In the genomic region with DNA sequence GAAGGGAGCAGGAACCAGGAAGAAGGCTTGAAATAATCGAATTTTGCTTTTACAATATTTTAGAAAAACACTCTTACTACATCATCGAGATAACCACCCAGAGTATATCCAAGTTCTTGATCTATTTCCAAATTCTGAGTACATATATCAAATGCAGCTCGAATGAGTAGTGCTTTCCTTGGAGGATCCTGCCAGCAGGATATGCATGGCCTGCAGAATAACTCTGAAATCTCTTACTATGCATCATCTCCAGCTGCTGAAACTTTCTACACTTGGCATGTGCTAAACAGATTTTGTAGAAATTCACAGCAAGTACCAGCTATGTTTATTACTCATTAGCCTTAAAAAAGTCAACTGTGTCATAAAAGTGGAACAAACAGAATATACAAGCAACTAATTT, we compare ENCODE assay signal across 14 cellular contexts. TPM values are rescaled to one million over a fixed set of nuclear protein-coding genes. Genes with fewer than 3 reads are reported as not detected.
DNase-seq lines count a peak whose midpoint lies in the region; TF ChIP-seq lines count a peak whose summit lies in the region.
"Had no signal": no experiment of that assay in that cellular context is flagged by ENCODE, and none has a peak within 500 bp of the region (broad histone marks: within the 10 kb centered on the region; RNA-seq: fewer than 3 reads in every experiment).

No MANE protein-coding gene starts in this region.

- TF ChIP-seq CTCF in AG10803 (conservative IDR thresholded peaks at IDR 0.05; ENCODE audit: low read length) = no peak
- TF ChIP-seq CTCF in OCI-LY1 (IDR thresholded peaks at IDR 0.05; ENCODE audit: low read length) = no peak
- TF ChIP-seq CTCF in coronary artery (IDR thresholded peaks at IDR 0.05) = no peak
- no peak for TF ChIP-seq CTCF in neural progenitor cell (IDR thresholded peaks at IDR 0.05)
- TF ChIP-seq CTCF in Calu3 (IDR thresholded peaks at IDR 0.05; ENCODE audit: unreplicated experiment) = no peak

- H3K27ac ChIP-seq in OCI-LY1 (ENCODE audit: low read depth, low read length, poor library complexity, severe bottlenecking) (peak overlapping the region; percentile 77), coronary artery (peak overlapping the region; percentile 32 to 58), neural progenitor cell (no peak overlapping the region)
- H3K27ac ChIP-seq: gastrocnemius medialis, ovary, suprapubic skin had no signal

- no peaks in the 10 kb centered on the region for H3K79me2 ChIP-seq in OCI-LY1 (ENCODE audit: insufficient read depth, low read length)
- no peaks in the 10 kb centered on the region for H3K79me2 ChIP-seq in neural progenitor cell (ENCODE audit: low read depth)

- peak overlapping the region; percentile 76; the same call in 1 of the 2 replicates for H2AFZ ChIP-seq in OCI-LY1 (ENCODE audit: low read length)
- peak overlapping the region; percentile 71 for H2AFZ ChIP-seq in neural progenitor cell (replicated peaks)

- DNase-seq in AG10803 (ENCODE audit: low read depth) (peak; percentile 88), coronary artery (ENCODE audit: low spot score) (no peak), neural progenitor cell (ENCODE audit: low spot score) (no peak), Calu3 (no peak), OCI-M1 (lab: John Stamatoyannopoulos, UW) (no peak)
- DNase-seq in activated T-helper 1 cell treated with anti-CD3 and anti-CD28 coated beads, Interleukin-12 subunit alpha, Interleukin-12 subunit beta, Interleukin-2, Interleukin-4 antibody, amounts not matched to agents 30 ng/mL and 10 ng/mL and 1 ng/mL, durations not matched to agents 14 hours and 24 hours and 36 hours (ENCODE audit: low spot score) = no peak
- no peak for DNase-seq in activated CD4-positive, alpha-beta memory T cell treated with anti-CD3 and anti-CD28 coated beads, Interleukin-2, amount 10 ng/mL, durations not matched to agents 7 days and 5 days
- DNase-seq: activated CD4-positive, alpha-beta T cell treated with anti-CD3 and anti-CD28 coated beads for 4 hours; activated naive CD8-positive, alpha-beta T cell treated with anti-CD3 and anti-CD28 coated beads, Interleukin-2, amount 10 ng/mL, durations not matched to agents 7 days and 5 days; gastrocnemius medialis had no signal

- H4K20me1 ChIP-seq in OCI-LY1 (ENCODE audit: insufficient read depth, low read length) = no peaks in the 10 kb centered on the region
- H4K20me1 ChIP-seq in neural progenitor cell (ENCODE audit: low read depth) = no peaks in the 10 kb centered on the region

- H3K4me2 ChIP-seq in OCI-LY1 (ENCODE audit: low read length) (peak overlapping the region; percentile 15; the same call in 1 of the 2 replicates), neural progenitor cell (no peak overlapping the region)

- H3K9ac ChIP-seq in OCI-LY1 (ENCODE audit: low read length) (peak overlapping the region; percentile 17; the same call in 1 of the 2 replicates), neural progenitor cell (no peak overlapping the region)

- no peaks in the 10 kb centered on the region for H3K36me3 ChIP-seq in OCI-LY1 (ENCODE audit: insufficient read depth, low read length)
- no peaks in the 10 kb centered on the region for H3K36me3 ChIP-seq in neural progenitor cell
- H3K36me3 ChIP-seq: gastrocnemius medialis, ovary, suprapubic skin had no signal

- POLR2A ChIA-PET in activated CD4-positive, alpha-beta memory T cell treated with anti-CD3 and anti-CD28 coated beads, Interleukin-2, amount 10 ng/mL, durations not matched to agents 7 days and 5 days (lab: Charles Lee) = no interaction called here

- BruUV-seq in Calu3 (replicated peaks; lab: Mats Ljungman, UMichigan) = no TSS peak

- H3K27ac Mint-ChIP-seq in neural progenitor cell (no peak overlapping the region), Calu3 (ENCODE audit: unreplicated experiment) (no peak overlapping the region)
- no peak overlapping the region for H3K27ac Mint-ChIP-seq in activated T-helper 1 cell treated with anti-CD3 and anti-CD28 coated beads, Interleukin-12 subunit alpha, Interleukin-12 subunit beta, Interleukin-2, Interleukin-4 antibody, amounts not matched to agents 30 ng/mL and 10 ng/mL and 1 ng/mL, durations not matched to agents 14 hours and 24 hours and 36 hours
- no peak overlapping the region for H3K27ac Mint-ChIP-seq in activated CD4-positive, alpha-beta memory T cell treated with anti-CD3 and anti-CD28 coated beads, Interleukin-2, amount 10 ng/mL, durations not matched to agents 7 days and 5 days
- H3K27ac Mint-ChIP-seq: activated naive CD8-positive, alpha-beta T cell treated with anti-CD3 and anti-CD28 coated beads, Interleukin-2, amount 10 ng/mL, durations not matched to agents 7 days and 5 days; B cell had no signal

- H3K4me1 Mint-ChIP-seq in neural progenitor cell = peaks cover 4% of the 10 kb centered on the region
- peaks cover 7% of the 10 kb centered on the region for H3K4me1 Mint-ChIP-seq in activated T-helper 1 cell treated with anti-CD3 and anti-CD28 coated beads, Interleukin-12 subunit alpha, Interleukin-12 subunit beta, Interleukin-2, Interleukin-4 antibody, amounts not matched to agents 30 ng/mL and 10 ng/mL and 1 ng/mL, durations not matched to agents 14 hours and 24 hours and 36 hours (ENCODE audit: low read depth)
- peaks cover 32% of the 10 kb centered on the region for H3K4me1 Mint-ChIP-seq in Calu3 (ENCODE audit: low read depth, unreplicated experiment)
- H3K4me1 Mint-ChIP-seq in activated CD4-positive, alpha-beta memory T cell treated with anti-CD3 and anti-CD28 coated beads, Interleukin-2, amount 10 ng/mL, durations not matched to agents 7 days and 5 days = peaks cover 3% of the 10 kb centered on the region
- H3K4me1 Mint-ChIP-seq: activated naive CD8-positive, alpha-beta T cell treated with anti-CD3 and anti-CD28 coated beads, Interleukin-2, amount 10 ng/mL, durations not matched to agents 7 days and 5 days had no signal

- H3K4me3 Mint-ChIP-seq in neural progenitor cell = no peak overlapping the region
- no peak overlapping the region for H3K4me3 Mint-ChIP-seq in activated T-helper 1 cell treated with anti-CD3 and anti-CD28 coated beads, Interleukin-12 subunit alpha, Interleukin-12 subunit beta, Interleukin-2, Interleukin-4 antibody, amounts not matched to agents 30 ng/mL and 10 ng/mL and 1 ng/mL, durations not matched to agents 14 hours and 24 hours and 36 hours
- H3K4me3 Mint-ChIP-seq in Calu3 (ENCODE audit: low read depth, unreplicated experiment) = no peak overlapping the region
- H3K4me3 Mint-ChIP-seq in activated CD4-positive, alpha-beta memory T cell treated with anti-CD3 and anti-CD28 coated beads, Interleukin-2, amount 10 ng/mL, durations not matched to agents 7 days and 5 days = no peak overlapping the region
- H3K4me3 Mint-ChIP-seq: activated naive CD8-positive, alpha-beta T cell treated with anti-CD3 and anti-CD28 coated beads, Interleukin-2, amount 10 ng/mL, durations not matched to agents 7 days and 5 days; B cell had no signal

- no peak overlapping the region for H3K4me3 ChIP-seq in AG10803 (ENCODE audit: low read length)
- H3K4me3 ChIP-seq in OCI-LY1 (ENCODE audit: low read depth, low read length, poor library complexity, severe bottlenecking) = no peak overlapping the region
- no peak overlapping the region for H3K4me3 ChIP-seq in coronary artery
- no peak overlapping the region for H3K4me3 ChIP-seq in neural progenitor cell
- H3K4me3 ChIP-seq: gastrocnemius medialis, ovary, suprapubic skin had no signal

- H3K9me3 Mint-ChIP-seq in neural progenitor cell (no peaks in the 10 kb centered on the region), Calu3 (ENCODE audit: low read depth, unreplicated experiment) (no peaks in the 10 kb centered on the region)
- no peaks in the 10 kb centered on the region for H3K9me3 Mint-ChIP-seq in activated T-helper 1 cell treated with anti-CD3 and anti-CD28 coated beads, Interleukin-12 subunit alpha, Interleukin-12 subunit beta, Interleukin-2, Interleukin-4 antibody, amounts not matched to agents 30 ng/mL and 10 ng/mL and 1 ng/mL, durations not matched to agents 14 hours and 24 hours and 36 hours
- no peaks in the 10 kb centered on the region for H3K9me3 Mint-ChIP-seq in activated CD4-positive, alpha-beta memory T cell treated with anti-CD3 and anti-CD28 coated beads, Interleukin-2, amount 10 ng/mL, durations not matched to agents 7 days and 5 days
- H3K9me3 Mint-ChIP-seq: activated naive CD8-positive, alpha-beta T cell treated with anti-CD3 and anti-CD28 coated beads, Interleukin-2, amount 10 ng/mL, durations not matched to agents 7 days and 5 days had no signal

- no peaks in the 10 kb centered on the region for H3K9me3 ChIP-seq in OCI-LY1 (ENCODE audit: low read length)
- H3K9me3 ChIP-seq in neural progenitor cell (ENCODE audit: low read depth) = no peaks in the 10 kb centered on the region
- H3K9me3 ChIP-seq: gastrocnemius medialis, ovary, suprapubic skin had no signal

- no peaks in the 10 kb centered on the region for H3K27me3 Mint-ChIP-seq in neural progenitor cell (ENCODE audit: insufficient read depth, low read depth)
- H3K27me3 Mint-ChIP-seq in activated T-helper 1 cell treated with anti-CD3 and anti-CD28 coated beads, Interleukin-12 subunit alpha, Interleukin-12 subunit beta, Interleukin-2, Interleukin-4 antibody, amounts not matched to agents 30 ng/mL and 10 ng/mL and 1 ng/mL, durations not matched to agents 14 hours and 24 hours and 36 hours (ENCODE audit: insufficient read depth) = no peaks in the 10 kb centered on the region
- H3K27me3 Mint-ChIP-seq in Calu3 (ENCODE audit: unreplicated experiment) = no peaks in the 10 kb centered on the region
- H3K27me3 Mint-ChIP-seq in activated CD4-positive, alpha-beta memory T cell treated with anti-CD3 and anti-CD28 coated beads, Interleukin-2, amount 10 ng/mL, durations not matched to agents 7 days and 5 days = no peaks in the 10 kb centered on the region
- H3K27me3 Mint-ChIP-seq: activated naive CD8-positive, alpha-beta T cell treated with anti-CD3 and anti-CD28 coated beads, Interleukin-2, amount 10 ng/mL, durations not matched to agents 7 days and 5 days; B cell had no signal

- no peaks in the 10 kb centered on the region for H3K36me3 Mint-ChIP-seq in neural progenitor cell
- peaks cover 5% of the 10 kb centered on the region for H3K36me3 Mint-ChIP-seq in activated T-helper 1 cell treated with anti-CD3 and anti-CD28 coated beads, Interleukin-12 subunit alpha, Interleukin-12 subunit beta, Interleukin-2, Interleukin-4 antibody, amounts not matched to agents 30 ng/mL and 10 ng/mL and 1 ng/mL, durations not matched to agents 14 hours and 24 hours and 36 hours (ENCODE audit: low read depth)
- no peaks in the 10 kb centered on the region for H3K36me3 Mint-ChIP-seq in Calu3 (ENCODE audit: insufficient read depth, unreplicated experiment)
- no peaks in the 10 kb centered on the region for H3K36me3 Mint-ChIP-seq in activated CD4-positive, alpha-beta memory T cell treated with anti-CD3 and anti-CD28 coated beads, Interleukin-2, amount 10 ng/mL, durations not matched to agents 7 days and 5 days (ENCODE audit: low read depth)
- H3K36me3 Mint-ChIP-seq: activated naive CD8-positive, alpha-beta T cell treated with anti-CD3 and anti-CD28 coated beads, Interleukin-2, amount 10 ng/mL, durations not matched to agents 7 days and 5 days had no signal

- H3K27me3 ChIP-seq in OCI-LY1 (ENCODE audit: insufficient read depth, low read length) = no peaks in the 10 kb centered on the region
- H3K27me3 ChIP-seq in neural progenitor cell = no peaks in the 10 kb centered on the region
- H3K27me3 ChIP-seq: gastrocnemius medialis, ovary, suprapubic skin had no signal

- CTCF ChIA-PET in Calu3 (lab: Charles Lee) = interaction anchor here (0.5 to 1.2 kb wide), 4 partner anchors 98 to 333 kb away, joined by 3 to 13 read pairs (median 4); no protein-coding TSS in a partner anchor
- CTCF ChIA-PET in activated CD4-positive, alpha-beta memory T cell treated with anti-CD3 and anti-CD28 coated beads, Interleukin-2, amount 10 ng/mL, durations not matched to agents 7 days and 5 days (lab: Charles Lee) = interaction anchor here (1.3 to 3.5 kb wide), 3 partner anchors 196 to 318 kb away, joined by 4 to 16 read pairs (median 15); no protein-coding TSS in a partner anchor

- H3F3A ChIP-seq in OCI-LY1 (ENCODE audit: insufficient read depth, low read length) = no peaks in the 10 kb centered on the region
- no peaks in the 10 kb centered on the region for H3F3A ChIP-seq in neural progenitor cell (ENCODE audit: low read depth)

- H3K4me1 ChIP-seq in OCI-LY1 (ENCODE audit: insufficient read depth, low read length, severe bottlenecking) = peaks cover 68% of the 10 kb centered on the region
- no peaks in the 10 kb centered on the region for H3K4me1 ChIP-seq in neural progenitor cell

- no peaks in the 10 kb centered on the region for H3K9me2 ChIP-seq in OCI-LY1 (ENCODE audit: low read depth, low read length)

- intact Hi-C loops in activated T-helper 1 cell treated with anti-CD3 and anti-CD28 coated beads, Interleukin-12 subunit alpha, Interleukin-12 subunit beta, Interleukin-2, Interleukin-4 antibody, amounts not matched to agents 30 ng/mL and 10 ng/mL and 1 ng/mL, durations not matched to agents 14 hours and 24 hours and 36 hours (cut with micrococcal nuclease) = loop anchor here (1.0 to 2.0 kb wide), 5 partner anchors 195 to 807 kb away; no protein-coding TSS in a partner anchor
- intact Hi-C loops in Calu3 (cut with micrococcal nuclease; ENCODE audit: unreplicated experiment) = loop anchor here (1.0 to 10.0 kb wide), 4 partner anchors 98 to 333 kb away; no protein-coding TSS in a partner anchor

RNA-seq across cellular contexts. Expression of gene ANK3, which starts 44.0 kb away (rescaled TPM):
- total RNA-seq in neural progenitor cell (ENCODE audit: low replicate concordance) (42.6 and 54.1 TPM in 2 replicates), Calu3 (2022) (29.8 and 32.9 TPM in 2 replicates)
- total RNA-seq in activated T-helper 1 cell treated with anti-CD3 and anti-CD28 coated beads, Interleukin-12 subunit alpha, Interleukin-12 subunit beta, Interleukin-2, Interleukin-4 antibody, amounts not matched to agents 30 ng/mL and 10 ng/mL and 1 ng/mL, durations not matched to agents 14 hours and 24 hours and 36 hours = 26.8 and 27.9 TPM in 2 replicates
- total RNA-seq in activated CD4-positive, alpha-beta memory T cell treated with anti-CD3 and anti-CD28 coated beads, Interleukin-2, amount 10 ng/mL, durations not matched to agents 7 days and 5 days = 10 to 100 TPM; 15.0 to 19.1 TPM
